In genomic region chr5:72849546-72849945, GRCh38 we compare ENCODE assay signal across 8 cellular contexts. TPM values are rescaled to one million over a fixed set of nuclear protein-coding genes. Genes with fewer than 3 reads are reported as not detected.
DNase-seq lines count a peak whose midpoint lies in the region; ATAC-seq and TF ChIP-seq lines count a peak whose summit lies in the region.

No MANE protein-coding gene starts in this region.

- H3K27me3 ChIP-seq in kidney epithelial cell (ENCODE audit: control insufficient read depth, insufficient read depth, low read length): no peaks in the 10 kb centered on the region
- no peaks in the 10 kb centered on the region for H3K27me3 ChIP-seq in tibial artery

- H3K9me3 ChIP-seq in tibial artery: no peaks in the 10 kb centered on the region

- intact Hi-C loops in tibial artery (cut with DNase I; ENCODE audit: low total_unique reads): no loop called here

- H3K27ac Mint-ChIP-seq in activated T-cell treated with anti-CD3 and anti-CD28 coated beads, Interleukin-2, amount 50 U/mL, for 72 hours: peak overlapping the region; percentile 95
- H3K27ac Mint-ChIP-seq in activated T-helper 17 cell treated with anti-CD3 and anti-CD28 coated beads, Interleukin-2, amount 50 U/mL, for 72 hours: peak overlapping the region; percentile 89

- H3K36me3 Mint-ChIP-seq in activated T-cell treated with anti-CD3 and anti-CD28 coated beads, Interleukin-2, amount 50 U/mL, for 72 hours (ENCODE audit: insufficient read depth in 2 of 2): peaks cover 3 to 18% of the 10 kb centered on the region in 2 donors
- peaks cover 61% of the 10 kb centered on the region for H3K36me3 Mint-ChIP-seq in activated T-helper 17 cell treated with anti-CD3 and anti-CD28 coated beads, Interleukin-2, amount 50 U/mL, for 72 hours (ENCODE audit: low read depth)

- no peaks in the 10 kb centered on the region for H3K36me3 ChIP-seq in kidney epithelial cell (ENCODE audit: control insufficient read depth, insufficient read depth, low read length)
- H3K36me3 ChIP-seq in tibial artery: peaks cover 0 to 5% (median 0%) of the 10 kb centered on the region in 3 donors

- H3K4me3 ChIP-seq in kidney epithelial cell (ENCODE audit: low read depth, low read length) (peak overlapping the region; percentile 56), tibial artery (peak overlapping the region; percentile 79 to 84)

- no peaks in the 10 kb centered on the region for H3K27me3 Mint-ChIP-seq in activated T-cell treated with anti-CD3 and anti-CD28 coated beads, Interleukin-2, amount 50 U/mL, for 72 hours (ENCODE audit: low read depth)
- H3K27me3 Mint-ChIP-seq in activated T-helper 17 cell treated with anti-CD3 and anti-CD28 coated beads, Interleukin-2, amount 50 U/mL, for 72 hours: no peaks in the 10 kb centered on the region

- H3K4me1 Mint-ChIP-seq in activated T-cell treated with anti-CD3 and anti-CD28 coated beads, Interleukin-2, amount 50 U/mL, for 72 hours (ENCODE audit: low read depth): peaks cover 76% of the 10 kb centered on the region
- H3K4me1 Mint-ChIP-seq in activated T-helper 17 cell treated with anti-CD3 and anti-CD28 coated beads, Interleukin-2, amount 50 U/mL, for 72 hours: peaks cover 17% of the 10 kb centered on the region

- no peak for ATAC-seq in activated T-cell treated with anti-CD3 and anti-CD28 coated beads, Interleukin-2, amount 50 U/mL, for 72 hours (replicated peaks in 1 of 2)
- no peak for ATAC-seq in activated T-helper 17 cell treated with anti-CD3 and anti-CD28 coated beads, Interleukin-2, amount 50 U/mL, for 72 hours (replicated peaks)
- ATAC-seq in GM18502 (IDR thresholded peaks at IDR 0.05; ENCODE audit: poor library complexity, unreplicated experiment) (no peak), GM19023 (IDR thresholded peaks at IDR 0.05; ENCODE audit: unreplicated experiment) (no peak)

- no peak for DNase-seq in activated T-cell treated with anti-CD3 and anti-CD28 coated beads, Interleukin-2, amount 50 U/mL, for 72 hours
- DNase-seq in activated T-cell treated with anti-CD3 and anti-CD28 coated beads, Interleukin-2, amount 50 U/mL, for 48 hours: no peak
- no peak for DNase-seq in kidney epithelial cell (ENCODE audit: low read depth)
- DNase-seq in tibial artery: no peak
- no peak for DNase-seq in NCI-H1417 treated with DMSO at 0.1 percent for 48 hours (lab: John Stamatoyannopoulos, UW)

- H3K4me1 ChIP-seq in tibial artery: peaks cover 0 to 75% (median 31%) of the 10 kb centered on the region in 4 donors

- peak overlapping the region; percentile 82 to 83 for H3K27ac ChIP-seq in tibial artery

- H3K4me3 Mint-ChIP-seq in activated T-cell treated with anti-CD3 and anti-CD28 coated beads, Interleukin-2, amount 50 U/mL, for 72 hours: peak overlapping the region; percentile 90 to 96
- peak overlapping the region; percentile 96 for H3K4me3 Mint-ChIP-seq in activated T-helper 17 cell treated with anti-CD3 and anti-CD28 coated beads, Interleukin-2, amount 50 U/mL, for 72 hours

- TF ChIP-seq CTCF in kidney epithelial cell (IDR thresholded peaks at IDR 0.05; ENCODE audit: insufficient read depth, low read length, poor library complexity, severe bottlenecking): no peak
- TF ChIP-seq CTCF in tibial artery (IDR thresholded peaks at IDR 0.05): no peak

- H3K9me3 Mint-ChIP-seq in activated T-cell treated with anti-CD3 and anti-CD28 coated beads, Interleukin-2, amount 50 U/mL, for 72 hours: no peaks in the 10 kb centered on the region
- no peaks in the 10 kb centered on the region for H3K9me3 Mint-ChIP-seq in activated T-helper 17 cell treated with anti-CD3 and anti-CD28 coated beads, Interleukin-2, amount 50 U/mL, for 72 hours

RNA-seq across cellular contexts. Expression of gene TNPO1, which starts 33.1 kb away (rescaled TPM):
- 100 to 1,000 TPM in 1 of 2 donors, 10 to 100 TPM in 1; 92.6 to 114 TPM for total RNA-seq in activated T-cell treated with anti-CD3 and anti-CD28 coated beads, Interleukin-2, amount 50 U/mL, for 72 hours
- total RNA-seq in activated T-helper 17 cell treated with anti-CD3 and anti-CD28 coated beads, Interleukin-2, amount 50 U/mL, for 72 hours: 100 to 1,000 TPM in 1 of 2 donors, 10 to 100 TPM in 1; 61.7 to 117 TPM
- 111 and 118 TPM in 2 replicates for total RNA-seq in kidney epithelial cell
